In the genomic region with DNA sequence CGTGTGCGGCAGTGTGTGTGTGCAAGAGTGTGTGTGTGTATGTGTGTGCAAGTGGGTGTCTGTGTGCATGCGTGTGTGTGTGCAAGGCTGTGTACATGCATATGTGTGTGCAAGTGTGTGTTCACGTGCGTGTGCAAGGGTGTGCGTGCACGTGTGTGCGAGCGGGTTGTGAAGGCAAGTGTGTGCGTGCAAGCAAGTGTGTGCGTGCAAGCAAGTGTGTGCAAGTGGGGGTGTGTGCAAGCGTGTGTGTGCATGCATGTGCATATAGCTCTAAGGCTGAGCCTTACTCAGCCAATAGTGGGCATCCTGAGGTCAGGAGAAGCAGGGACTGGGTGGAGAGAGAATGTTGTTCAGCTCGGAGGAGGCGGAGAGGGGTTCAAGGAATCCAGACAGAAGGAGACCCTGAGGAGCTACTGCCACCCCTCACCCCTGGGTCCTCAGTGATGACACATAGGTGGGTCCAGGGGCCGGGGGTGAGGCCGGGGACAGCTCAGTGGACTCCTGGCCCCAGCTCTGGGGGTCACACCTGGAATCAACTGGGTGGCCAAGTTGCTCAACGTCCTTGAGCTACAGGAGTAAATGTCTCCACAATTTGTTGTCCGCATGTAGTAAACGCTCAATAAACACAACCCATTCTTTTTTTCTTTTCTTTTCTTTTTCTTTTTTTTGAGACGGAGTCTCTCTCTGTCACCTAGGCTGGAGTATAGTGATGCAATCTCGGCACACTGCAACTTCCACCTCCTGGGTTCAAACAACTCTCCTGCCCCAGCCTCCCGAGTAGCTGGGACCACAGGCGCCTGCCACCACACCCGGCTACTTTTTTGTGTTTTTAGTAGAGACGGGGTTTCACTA, we compare ENCODE assay signal across 1 cellular context.
TF ChIP-seq lines count a peak whose summit lies in the region.

No MANE protein-coding gene starts in this region.

TF ChIP-seq in K562, 482 proteins besides CTCF, POLR2A, EP300 and RAD21 (continued from another document):
- TF ChIP-seq, protein P1, sequence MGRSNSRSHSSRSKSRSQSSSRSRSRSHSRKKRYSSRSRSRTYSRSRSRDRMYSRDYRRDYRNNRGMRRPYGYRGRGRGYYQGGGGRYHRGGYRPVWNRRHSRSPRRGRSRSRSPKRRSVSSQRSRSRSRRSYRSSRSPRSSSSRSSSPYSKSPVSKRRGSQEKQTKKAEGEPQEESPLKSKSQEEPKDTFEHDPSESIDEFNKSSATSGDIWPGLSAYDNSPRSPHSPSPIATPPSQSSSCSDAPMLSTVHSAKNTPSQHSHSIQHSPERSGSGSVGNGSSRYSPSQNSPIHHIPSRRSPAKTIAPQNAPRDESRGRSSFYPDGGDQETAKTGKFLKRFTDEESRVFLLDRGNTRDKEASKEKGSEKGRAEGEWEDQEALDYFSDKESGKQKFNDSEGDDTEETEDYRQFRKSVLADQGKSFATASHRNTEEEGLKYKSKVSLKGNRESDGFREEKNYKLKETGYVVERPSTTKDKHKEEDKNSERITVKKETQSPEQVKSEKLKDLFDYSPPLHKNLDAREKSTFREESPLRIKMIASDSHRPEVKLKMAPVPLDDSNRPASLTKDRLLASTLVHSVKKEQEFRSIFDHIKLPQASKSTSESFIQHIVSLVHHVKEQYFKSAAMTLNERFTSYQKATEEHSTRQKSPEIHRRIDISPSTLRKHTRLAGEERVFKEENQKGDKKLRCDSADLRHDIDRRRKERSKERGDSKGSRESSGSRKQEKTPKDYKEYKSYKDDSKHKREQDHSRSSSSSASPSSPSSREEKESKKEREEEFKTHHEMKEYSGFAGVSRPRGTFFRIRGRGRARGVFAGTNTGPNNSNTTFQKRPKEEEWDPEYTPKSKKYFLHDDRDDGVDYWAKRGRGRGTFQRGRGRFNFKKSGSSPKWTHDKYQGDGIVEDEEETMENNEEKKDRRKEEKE (IDR thresholded peaks at IDR 0.05; ENCODE audit: borderline replicate concordance in 1 of 2, control insufficient read depth in 1 of 2, low read depth in 2 of 2, low read length in 1 of 2) = 0 out of 4 replicates have a peak, but pooled peaks of 1 of the 2 experiments have one; percentile 18
- TF ChIP-seq, protein P2, sequence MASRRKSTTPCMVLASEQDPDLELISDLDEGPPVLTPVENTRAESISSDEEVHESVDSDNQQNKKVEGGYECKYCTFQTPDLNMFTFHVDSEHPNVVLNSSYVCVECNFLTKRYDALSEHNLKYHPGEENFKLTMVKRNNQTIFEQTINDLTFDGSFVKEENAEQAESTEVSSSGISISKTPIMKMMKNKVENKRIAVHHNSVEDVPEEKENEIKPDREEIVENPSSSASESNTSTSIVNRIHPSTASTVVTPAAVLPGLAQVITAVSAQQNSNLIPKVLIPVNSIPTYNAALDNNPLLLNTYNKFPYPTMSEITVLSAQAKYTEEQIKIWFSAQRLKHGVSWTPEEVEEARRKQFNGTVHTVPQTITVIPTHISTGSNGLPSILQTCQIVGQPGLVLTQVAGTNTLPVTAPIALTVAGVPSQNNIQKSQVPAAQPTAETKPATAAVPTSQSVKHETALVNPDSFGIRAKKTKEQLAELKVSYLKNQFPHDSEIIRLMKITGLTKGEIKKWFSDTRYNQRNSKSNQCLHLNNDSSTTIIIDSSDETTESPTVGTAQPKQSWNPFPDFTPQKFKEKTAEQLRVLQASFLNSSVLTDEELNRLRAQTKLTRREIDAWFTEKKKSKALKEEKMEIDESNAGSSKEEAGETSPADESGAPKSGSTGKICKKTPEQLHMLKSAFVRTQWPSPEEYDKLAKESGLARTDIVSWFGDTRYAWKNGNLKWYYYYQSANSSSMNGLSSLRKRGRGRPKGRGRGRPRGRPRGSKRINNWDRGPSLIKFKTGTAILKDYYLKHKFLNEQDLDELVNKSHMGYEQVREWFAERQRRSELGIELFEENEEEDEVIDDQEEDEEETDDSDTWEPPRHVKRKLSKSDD (conservative IDR thresholded peaks at IDR 0.05; ENCODE audit: low read length) = no peak
- TF ChIP-seq MAFK (IDR thresholded peaks at IDR 0.05; ENCODE audit: low read length) (no peak), POLR2B (IDR thresholded peaks at IDR 0.05; ENCODE audit: low read depth, partially characterized antibody) (no peak), CHD1 (IDR thresholded peaks at IDR 0.05; ENCODE audit: low read length) (no peak), ZNF551 (CRISPR knock-in tag; IDR thresholded peaks at IDR 0.05) (no peak), BRCA1 (IDR thresholded peaks at IDR 0.05) (no peak), BRCA1 (CRISPR knock-in tag; IDR thresholded peaks at IDR 0.05) (0 out of 2 replicates have a peak, but pooled peaks have one; percentile 57), ARID2 (IDR thresholded peaks at IDR 0.05) (peak; percentile 96), SETDB1 (IDR thresholded peaks at IDR 0.05; ENCODE audit: low read length) (no peak), ZNF212 (CRISPR knock-in tag; IDR thresholded peaks at IDR 0.05) (no peak), MAZ (CRISPR knock-in tag; conservative IDR thresholded peaks at IDR 0.05 in 1 of 2, IDR thresholded peaks at IDR 0.05 in 1 of 2) (no peak), ZEB2 (IDR thresholded peaks at IDR 0.05) (no peak), TSC22D4 (tag; IDR thresholded peaks at IDR 0.05) (no peak), ETS2 (tag; IDR thresholded peaks at IDR 0.05; ENCODE audit: borderline replicate concordance, poor library complexity, severe bottlenecking) (no peak), EWSR1 (IDR thresholded peaks at IDR 0.05; ENCODE audit: borderline replicate concordance, low read depth, partially characterized antibody) (no peak), KLF6 (CRISPR knock-in tag; IDR thresholded peaks at IDR 0.05; ENCODE audit: borderline replicate concordance) (no peak)
- TF ChIP-seq, protein P3, sequence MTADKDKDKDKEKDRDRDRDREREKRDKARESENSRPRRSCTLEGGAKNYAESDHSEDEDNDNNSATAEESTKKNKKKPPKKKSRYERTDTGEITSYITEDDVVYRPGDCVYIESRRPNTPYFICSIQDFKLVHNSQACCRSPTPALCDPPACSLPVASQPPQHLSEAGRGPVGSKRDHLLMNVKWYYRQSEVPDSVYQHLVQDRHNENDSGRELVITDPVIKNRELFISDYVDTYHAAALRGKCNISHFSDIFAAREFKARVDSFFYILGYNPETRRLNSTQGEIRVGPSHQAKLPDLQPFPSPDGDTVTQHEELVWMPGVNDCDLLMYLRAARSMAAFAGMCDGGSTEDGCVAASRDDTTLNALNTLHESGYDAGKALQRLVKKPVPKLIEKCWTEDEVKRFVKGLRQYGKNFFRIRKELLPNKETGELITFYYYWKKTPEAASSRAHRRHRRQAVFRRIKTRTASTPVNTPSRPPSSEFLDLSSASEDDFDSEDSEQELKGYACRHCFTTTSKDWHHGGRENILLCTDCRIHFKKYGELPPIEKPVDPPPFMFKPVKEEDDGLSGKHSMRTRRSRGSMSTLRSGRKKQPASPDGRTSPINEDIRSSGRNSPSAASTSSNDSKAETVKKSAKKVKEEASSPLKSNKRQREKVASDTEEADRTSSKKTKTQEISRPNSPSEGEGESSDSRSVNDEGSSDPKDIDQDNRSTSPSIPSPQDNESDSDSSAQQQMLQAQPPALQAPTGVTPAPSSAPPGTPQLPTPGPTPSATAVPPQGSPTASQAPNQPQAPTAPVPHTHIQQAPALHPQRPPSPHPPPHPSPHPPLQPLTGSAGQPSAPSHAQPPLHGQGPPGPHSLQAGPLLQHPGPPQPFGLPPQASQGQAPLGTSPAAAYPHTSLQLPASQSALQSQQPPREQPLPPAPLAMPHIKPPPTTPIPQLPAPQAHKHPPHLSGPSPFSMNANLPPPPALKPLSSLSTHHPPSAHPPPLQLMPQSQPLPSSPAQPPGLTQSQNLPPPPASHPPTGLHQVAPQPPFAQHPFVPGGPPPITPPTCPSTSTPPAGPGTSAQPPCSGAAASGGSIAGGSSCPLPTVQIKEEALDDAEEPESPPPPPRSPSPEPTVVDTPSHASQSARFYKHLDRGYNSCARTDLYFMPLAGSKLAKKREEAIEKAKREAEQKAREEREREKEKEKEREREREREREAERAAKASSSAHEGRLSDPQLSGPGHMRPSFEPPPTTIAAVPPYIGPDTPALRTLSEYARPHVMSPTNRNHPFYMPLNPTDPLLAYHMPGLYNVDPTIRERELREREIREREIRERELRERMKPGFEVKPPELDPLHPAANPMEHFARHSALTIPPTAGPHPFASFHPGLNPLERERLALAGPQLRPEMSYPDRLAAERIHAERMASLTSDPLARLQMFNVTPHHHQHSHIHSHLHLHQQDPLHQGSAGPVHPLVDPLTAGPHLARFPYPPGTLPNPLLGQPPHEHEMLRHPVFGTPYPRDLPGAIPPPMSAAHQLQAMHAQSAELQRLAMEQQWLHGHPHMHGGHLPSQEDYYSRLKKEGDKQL (CRISPR knock-in tag; IDR thresholded peaks at IDR 0.05; ENCODE audit: borderline replicate concordance) = no peak
- TF ChIP-seq, protein P4, sequence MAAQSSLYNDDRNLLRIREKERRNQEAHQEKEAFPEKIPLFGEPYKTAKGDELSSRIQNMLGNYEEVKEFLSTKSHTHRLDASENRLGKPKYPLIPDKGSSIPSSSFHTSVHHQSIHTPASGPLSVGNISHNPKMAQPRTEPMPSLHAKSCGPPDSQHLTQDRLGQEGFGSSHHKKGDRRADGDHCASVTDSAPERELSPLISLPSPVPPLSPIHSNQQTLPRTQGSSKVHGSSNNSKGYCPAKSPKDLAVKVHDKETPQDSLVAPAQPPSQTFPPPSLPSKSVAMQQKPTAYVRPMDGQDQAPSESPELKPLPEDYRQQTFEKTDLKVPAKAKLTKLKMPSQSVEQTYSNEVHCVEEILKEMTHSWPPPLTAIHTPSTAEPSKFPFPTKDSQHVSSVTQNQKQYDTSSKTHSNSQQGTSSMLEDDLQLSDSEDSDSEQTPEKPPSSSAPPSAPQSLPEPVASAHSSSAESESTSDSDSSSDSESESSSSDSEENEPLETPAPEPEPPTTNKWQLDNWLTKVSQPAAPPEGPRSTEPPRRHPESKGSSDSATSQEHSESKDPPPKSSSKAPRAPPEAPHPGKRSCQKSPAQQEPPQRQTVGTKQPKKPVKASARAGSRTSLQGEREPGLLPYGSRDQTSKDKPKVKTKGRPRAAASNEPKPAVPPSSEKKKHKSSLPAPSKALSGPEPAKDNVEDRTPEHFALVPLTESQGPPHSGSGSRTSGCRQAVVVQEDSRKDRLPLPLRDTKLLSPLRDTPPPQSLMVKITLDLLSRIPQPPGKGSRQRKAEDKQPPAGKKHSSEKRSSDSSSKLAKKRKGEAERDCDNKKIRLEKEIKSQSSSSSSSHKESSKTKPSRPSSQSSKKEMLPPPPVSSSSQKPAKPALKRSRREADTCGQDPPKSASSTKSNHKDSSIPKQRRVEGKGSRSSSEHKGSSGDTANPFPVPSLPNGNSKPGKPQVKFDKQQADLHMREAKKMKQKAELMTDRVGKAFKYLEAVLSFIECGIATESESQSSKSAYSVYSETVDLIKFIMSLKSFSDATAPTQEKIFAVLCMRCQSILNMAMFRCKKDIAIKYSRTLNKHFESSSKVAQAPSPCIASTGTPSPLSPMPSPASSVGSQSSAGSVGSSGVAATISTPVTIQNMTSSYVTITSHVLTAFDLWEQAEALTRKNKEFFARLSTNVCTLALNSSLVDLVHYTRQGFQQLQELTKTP (IDR thresholded peaks at IDR 0.05; ENCODE audit: low read depth in 1 of 2, partially characterized antibody in 2 of 2) = peak in 1 of 2 experiments; percentile 71
- TF ChIP-seq, protein P5, sequence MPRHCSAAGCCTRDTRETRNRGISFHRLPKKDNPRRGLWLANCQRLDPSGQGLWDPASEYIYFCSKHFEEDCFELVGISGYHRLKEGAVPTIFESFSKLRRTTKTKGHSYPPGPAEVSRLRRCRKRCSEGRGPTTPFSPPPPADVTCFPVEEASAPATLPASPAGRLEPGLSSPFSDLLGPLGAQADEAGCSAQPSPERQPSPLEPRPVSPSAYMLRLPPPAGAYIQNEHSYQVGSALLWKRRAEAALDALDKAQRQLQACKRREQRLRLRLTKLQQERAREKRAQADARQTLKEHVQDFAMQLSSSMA (CRISPR knock-in tag; IDR thresholded peaks at IDR 0.05) = no peak
- TF ChIP-seq, protein P6, sequence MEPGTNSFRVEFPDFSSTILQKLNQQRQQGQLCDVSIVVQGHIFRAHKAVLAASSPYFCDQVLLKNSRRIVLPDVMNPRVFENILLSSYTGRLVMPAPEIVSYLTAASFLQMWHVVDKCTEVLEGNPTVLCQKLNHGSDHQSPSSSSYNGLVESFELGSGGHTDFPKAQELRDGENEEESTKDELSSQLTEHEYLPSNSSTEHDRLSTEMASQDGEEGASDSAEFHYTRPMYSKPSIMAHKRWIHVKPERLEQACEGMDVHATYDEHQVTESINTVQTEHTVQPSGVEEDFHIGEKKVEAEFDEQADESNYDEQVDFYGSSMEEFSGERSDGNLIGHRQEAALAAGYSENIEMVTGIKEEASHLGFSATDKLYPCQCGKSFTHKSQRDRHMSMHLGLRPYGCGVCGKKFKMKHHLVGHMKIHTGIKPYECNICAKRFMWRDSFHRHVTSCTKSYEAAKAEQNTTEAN (CRISPR knock-in tag; IDR thresholded peaks at IDR 0.05) = peak; percentile 100
- TF ChIP-seq, protein P7, sequence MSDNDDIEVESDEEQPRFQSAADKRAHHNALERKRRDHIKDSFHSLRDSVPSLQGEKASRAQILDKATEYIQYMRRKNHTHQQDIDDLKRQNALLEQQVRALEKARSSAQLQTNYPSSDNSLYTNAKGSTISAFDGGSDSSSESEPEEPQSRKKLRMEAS (CRISPR knock-in tag; IDR thresholded peaks at IDR 0.05) = peak; percentile 51; the same call in 1 of the 2 replicates
- TF ChIP-seq, protein P8, sequence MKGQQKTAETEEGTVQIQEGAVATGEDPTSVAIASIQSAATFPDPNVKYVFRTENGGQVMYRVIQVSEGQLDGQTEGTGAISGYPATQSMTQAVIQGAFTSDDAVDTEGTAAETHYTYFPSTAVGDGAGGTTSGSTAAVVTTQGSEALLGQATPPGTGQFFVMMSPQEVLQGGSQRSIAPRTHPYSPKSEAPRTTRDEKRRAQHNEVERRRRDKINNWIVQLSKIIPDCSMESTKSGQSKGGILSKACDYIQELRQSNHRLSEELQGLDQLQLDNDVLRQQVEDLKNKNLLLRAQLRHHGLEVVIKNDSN (CRISPR knock-in tag; IDR thresholded peaks at IDR 0.05) = peak; percentile 46; the same call in 1 of the 2 replicates
- TF ChIP-seq, protein P9, sequence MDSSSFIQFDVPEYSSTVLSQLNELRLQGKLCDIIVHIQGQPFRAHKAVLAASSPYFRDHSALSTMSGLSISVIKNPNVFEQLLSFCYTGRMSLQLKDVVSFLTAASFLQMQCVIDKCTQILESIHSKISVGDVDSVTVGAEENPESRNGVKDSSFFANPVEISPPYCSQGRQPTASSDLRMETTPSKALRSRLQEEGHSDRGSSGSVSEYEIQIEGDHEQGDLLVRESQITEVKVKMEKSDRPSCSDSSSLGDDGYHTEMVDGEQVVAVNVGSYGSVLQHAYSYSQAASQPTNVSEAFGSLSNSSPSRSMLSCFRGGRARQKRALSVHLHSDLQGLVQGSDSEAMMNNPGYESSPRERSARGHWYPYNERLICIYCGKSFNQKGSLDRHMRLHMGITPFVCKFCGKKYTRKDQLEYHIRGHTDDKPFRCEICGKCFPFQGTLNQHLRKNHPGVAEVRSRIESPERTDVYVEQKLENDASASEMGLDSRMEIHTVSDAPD (CRISPR knock-in tag; IDR thresholded peaks at IDR 0.05) = no peak
